ENCODE assay signal across 28 cellular contexts in genomic region chr6:134389658-134390057, GRCh38.
"Had no signal": no experiment of that assay in that cellular context is flagged by ENCODE, and none has a peak within 500 bp of the region (broad histone marks: within the 10 kb centered on the region; RNA-seq: fewer than 3 reads in every experiment).

No MANE protein-coding gene starts in this region.

- H3K27ac ChIP-seq: adrenal gland, KMS-11, SJCRH30 had no signal

- H3K27ac Mint-ChIP-seq: activated CD4-positive, alpha-beta memory T cell treated with anti-CD3 and anti-CD28 coated beads, Interleukin-2, amount 10 ng/mL, durations not matched to agents 7 days and 5 days; activated CD4-positive, alpha-beta T cell treated with anti-CD3 and anti-CD28 coated beads for 36 hours; activated naive CD4-positive, alpha-beta T cell treated with anti-CD3 and anti-CD28 coated beads, Interleukin-2, amount 10 ng/mL, durations not matched to agents 7 days and 5 days; activated naive CD8-positive, alpha-beta T cell treated with anti-CD3 and anti-CD28 coated beads, Interleukin-2, amount 10 ng/mL, durations not matched to agents 7 days and 5 days; activated T-helper 2 cell treated with anti-CD3 and anti-CD28 coated beads, Interferon-gamma antibody, Interleukin-2, Interleukin-4, amounts not matched to agents 10 μg/mL and 5 μg/mL and 100 μg/mL, durations not matched to agents 14 hours and 24 hours and 36 hours; T-helper 1 cell treated with Interleukin-12 subunit alpha and Interleukin-12 subunit beta and Interleukin-4 antibody, amounts not matched to agents 30 μg/mL and 1 μg/mL, for 36 hours had no signal

- H3K4me3 ChIP-seq: adrenal gland, SJCRH30 had no signal

- H3K9me3 ChIP-seq: adrenal gland, SJCRH30 had no signal

- H3K27me3 Mint-ChIP-seq: activated CD4-positive, alpha-beta memory T cell treated with anti-CD3 and anti-CD28 coated beads, Interleukin-2, amount 10 ng/mL, durations not matched to agents 7 days and 5 days; activated CD4-positive, alpha-beta T cell treated with anti-CD3 and anti-CD28 coated beads for 36 hours; activated naive CD4-positive, alpha-beta T cell treated with anti-CD3 and anti-CD28 coated beads, Interleukin-2, amount 10 ng/mL, durations not matched to agents 7 days and 5 days; activated naive CD8-positive, alpha-beta T cell treated with anti-CD3 and anti-CD28 coated beads, Interleukin-2, amount 10 ng/mL, durations not matched to agents 7 days and 5 days had no signal

- H3K4me1 ChIP-seq: adrenal gland, SJCRH30 had no signal

- H3K4me1 Mint-ChIP-seq: activated CD4-positive, alpha-beta memory T cell treated with anti-CD3 and anti-CD28 coated beads, Interleukin-2, amount 10 ng/mL, durations not matched to agents 7 days and 5 days; activated naive CD4-positive, alpha-beta T cell treated with anti-CD3 and anti-CD28 coated beads, Interleukin-2, amount 10 ng/mL, durations not matched to agents 7 days and 5 days; activated naive CD8-positive, alpha-beta T cell treated with anti-CD3 and anti-CD28 coated beads, Interleukin-2, amount 10 ng/mL, durations not matched to agents 7 days and 5 days had no signal

- ATAC-seq: activated CD4-positive, alpha-beta T cell treated with anti-CD3 and anti-CD28 coated beads for 36 hours; Panc1; Right ventricle myocardium inferior; SK-N-SH treated with all-trans-retinoic acid at 6 μM for 48 hours had no signal

- FAIRE-seq: bronchial epithelial cell had no signal

- H3K9ac ChIP-seq: KMS-11 had no signal

- H3K36me3 Mint-ChIP-seq: activated naive CD4-positive, alpha-beta T cell treated with anti-CD3 and anti-CD28 coated beads, Interleukin-2, amount 10 ng/mL, durations not matched to agents 7 days and 5 days had no signal

- H3K27me3 ChIP-seq: adrenal gland, SJCRH30 had no signal

- H3K4me3 Mint-ChIP-seq: activated CD4-positive, alpha-beta memory T cell treated with anti-CD3 and anti-CD28 coated beads, Interleukin-2, amount 10 ng/mL, durations not matched to agents 7 days and 5 days; activated CD4-positive, alpha-beta T cell treated with anti-CD3 and anti-CD28 coated beads for 36 hours; activated naive CD4-positive, alpha-beta T cell treated with anti-CD3 and anti-CD28 coated beads, Interleukin-2, amount 10 ng/mL, durations not matched to agents 7 days and 5 days; activated naive CD8-positive, alpha-beta T cell treated with anti-CD3 and anti-CD28 coated beads, Interleukin-2, amount 10 ng/mL, durations not matched to agents 7 days and 5 days; T-helper 1 cell treated with Interleukin-12 subunit alpha and Interleukin-12 subunit beta and Interleukin-4 antibody, amounts not matched to agents 30 μg/mL and 1 μg/mL, for 36 hours had no signal

- DNase-seq: activated CD4-positive, alpha-beta memory T cell treated with anti-CD3 and anti-CD28 coated beads, Interleukin-2, amount 10 ng/mL, durations not matched to agents 7 days and 5 days; activated CD4-positive, alpha-beta T cell treated with anti-CD3 and anti-CD28 coated beads for 36 hours; activated CD4-positive, alpha-beta T cell treated with anti-CD3 and anti-CD28 coated beads, Interleukin-2, amount 50 U/mL, for 1 hour; activated CD4-positive, CD25-positive, alpha-beta regulatory T cell; activated gamma-delta T cell treated with Interleukin-2 at 50 U/mL for 16 hours; activated naive CD4-positive, alpha-beta T cell treated with anti-CD3 and anti-CD28 coated beads, Interleukin-2, amount 10 ng/mL, durations not matched to agents 7 days and 5 days; activated naive CD8-positive, alpha-beta T cell treated with anti-CD3 and anti-CD28 coated beads, Interleukin-2, amount 10 ng/mL, durations not matched to agents 7 days and 5 days; activated T-cell treated with anti-CD3 and anti-CD28 coated beads for 4 hours; activated T-cell treated with anti-CD3 and anti-CD28 coated beads, Interleukin-2, amount 50 U/mL, for 48 hours; aorta; central memory CD4-positive, alpha-beta T cell; NCI-H1092; NCI-H1417; NCI-H1930; NCI-H510A treated with DMSO at 0.1 percent for 48 hours; NCI-H69; NK-92 treated with Interleukin-12 subunit alpha and Interleukin-12 subunit beta, amount 100 ng/mL, for 24 hours; OCI-M1; RPMI8226; SJCRH30 had no signal

- H3K9me3 Mint-ChIP-seq: activated CD4-positive, alpha-beta memory T cell treated with anti-CD3 and anti-CD28 coated beads, Interleukin-2, amount 10 ng/mL, durations not matched to agents 7 days and 5 days; activated T-helper 2 cell treated with anti-CD3 and anti-CD28 coated beads, Interferon-gamma antibody, Interleukin-2, Interleukin-4, amounts not matched to agents 10 μg/mL and 5 μg/mL and 100 μg/mL, durations not matched to agents 14 hours and 24 hours and 36 hours had no signal

- H3K36me3 ChIP-seq: adrenal gland, SJCRH30 had no signal

- H3K4me2 ChIP-seq: KMS-11 had no signal
